Comparison of ENCODE assay signal across 27 cellular contexts in the genomic region with DNA sequence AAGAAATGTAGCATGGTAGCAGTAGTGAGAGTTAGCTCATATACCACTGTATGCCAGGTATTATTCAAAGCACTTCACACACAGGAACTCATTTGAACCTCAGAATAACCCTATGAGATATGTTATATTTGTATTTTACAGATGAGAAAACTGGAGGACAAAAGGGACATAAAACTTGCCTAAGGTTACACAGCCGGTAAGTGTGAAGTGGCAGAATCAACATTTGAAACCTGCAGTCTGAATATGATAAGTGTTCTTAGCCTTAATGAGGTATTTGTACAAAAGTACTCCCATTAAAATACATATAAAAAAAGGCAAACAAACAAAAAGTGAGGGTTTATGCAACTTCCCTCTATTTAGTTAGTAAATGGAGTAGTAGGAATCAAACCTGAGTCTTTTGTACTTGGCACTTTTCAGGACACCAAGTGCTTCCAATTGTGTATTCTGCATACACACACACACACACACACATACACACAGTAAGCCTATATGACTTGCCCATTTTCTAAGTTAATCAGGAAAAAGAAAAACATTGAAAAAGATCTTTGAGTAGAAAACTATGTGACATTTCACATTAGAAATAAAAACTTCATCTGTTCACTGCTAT.
"Had no signal": no experiment of that assay in that cellular context is flagged by ENCODE, and none has a peak within 500 bp of the region (broad histone marks: within the 10 kb centered on the region; RNA-seq: fewer than 3 reads in every experiment).

No MANE protein-coding gene starts in this region.

- H3K9me3 ChIP-seq: ascending aorta, gastroesophageal sphincter, neutrophil, ovary, thoracic aorta, vagina had no signal

- DNase-seq: activated CD4-positive, alpha-beta memory T cell treated with anti-CD3 and anti-CD28 coated beads for 36 hours; activated CD4-positive, alpha-beta T cell treated with anti-CD3 and anti-CD28 coated beads, Interleukin-2, amount 10 ng/mL, durations not matched to agents 24 days and 14 days; activated CD4-positive, CD25-positive, alpha-beta regulatory T cell treated with anti-CD3 and anti-CD28 coated beads, Interleukin-2, amount 50 U/mL, for 72 hours; activated CD8-positive, alpha-beta memory T cell treated with anti-CD3 and anti-CD28 coated beads, Interleukin-2, amount 50 U/mL, for 4 hours; activated gamma-delta T cell; activated naive CD4-positive, alpha-beta T cell treated with anti-CD3 and anti-CD28 coated beads, Interleukin-2, amount 10 ng/mL, durations not matched to agents 7 days and 5 days; activated naive CD8-positive, alpha-beta T cell treated with anti-CD3 and anti-CD28 coated beads, Interleukin-2, amount 10 ng/mL, durations not matched to agents 7 days and 5 days; activated T-cell treated with anti-CD3 and anti-CD28 coated beads, Interleukin-2, amount 50 U/mL, for 1 hour; islet precursor cell; left ventricle myocardium superior; naive B cell; nephron progenitor cell; ovary; retina; stimulated activated CD4-positive, alpha-beta T cell treated with anti-CD3 and anti-CD28 coated beads, Interleukin-4, amount 100 ng/mL, for 24 hours; trophoblast cell had no signal

- H3K36me3 ChIP-seq: ascending aorta, gastroesophageal sphincter, neutrophil, ovary, thoracic aorta, vagina had no signal

- H3K4me2 ChIP-seq: hepatocyte had no signal

- ATAC-seq: gastroesophageal sphincter; left ventricle myocardium superior; sciatic nerve; stimulated activated effector memory CD8-positive, alpha-beta T cell treated with anti-CD3 and anti-CD28 coated beads, Interleukin-12 subunit alpha, Interleukin-12 subunit beta, amount 100 ng/mL, for 72 hours had no signal

- H3K4me3 ChIP-seq: ascending aorta, coronary artery, gastroesophageal sphincter, hepatocyte, ovary, skin epidermis, thoracic aorta, vagina had no signal

- H3K27me3 ChIP-seq: ascending aorta, gastroesophageal sphincter, hepatocyte, neutrophil, ovary, vagina had no signal

- H3K4me1 ChIP-seq: ascending aorta, gastroesophageal sphincter, vagina had no signal

- FAIRE-seq: endothelial cell of umbilical vein had no signal

- H3K27ac ChIP-seq: ascending aorta, coronary artery, gastroesophageal sphincter, hepatocyte, neutrophil, ovary, skin epidermis, thoracic aorta, vagina had no signal
